In genomic region chr12:25590021-25590721, GRCh38 we compare ENCODE assay signal across 14 cellular contexts. TPM values are rescaled to one million over a fixed set of nuclear protein-coding genes. Genes with fewer than 3 reads are reported as not detected.
DNase-seq lines count a peak whose midpoint lies in the region; ATAC-seq and TF ChIP-seq lines count a peak whose summit lies in the region.
"Had no signal": no experiment of that assay in that cellular context is flagged by ENCODE, and none has a peak within 500 bp of the region (broad histone marks: within the 10 kb centered on the region; RNA-seq: fewer than 3 reads in every experiment).

No MANE protein-coding gene starts in this region.

- intact Hi-C loops in activated naive CD4-positive, alpha-beta T cell treated with anti-CD3 and anti-CD28 coated beads for 36 hours (cut with micrococcal nuclease) = no loop called here

- peaks cover 7% of the 10 kb centered on the region for H3K36me3 Mint-ChIP-seq in activated naive CD4-positive, alpha-beta T cell treated with anti-CD3 and anti-CD28 coated beads for 36 hours (ENCODE audit: low read depth)
- H3K36me3 Mint-ChIP-seq in natural killer cell treated with Interleukin-12 subunit alpha and Interleukin-12 subunit beta and Interleukin-15 and Interleukin-18, amount 100 ng/mL, for 72 hours = peaks cover 5% of the 10 kb centered on the region

- peaks cover 22% of the 10 kb centered on the region for H3K4me1 Mint-ChIP-seq in activated naive CD4-positive, alpha-beta T cell treated with anti-CD3 and anti-CD28 coated beads for 36 hours (ENCODE audit: low read depth)
- H3K4me1 Mint-ChIP-seq in natural killer cell treated with Interleukin-12 subunit alpha and Interleukin-12 subunit beta and Interleukin-15 and Interleukin-18, amount 100 ng/mL, for 72 hours (ENCODE audit: low read depth in 2 of 2) = peaks cover 13 to 36% of the 10 kb centered on the region in 2 donors
- peaks cover 29% of the 10 kb centered on the region for H3K4me1 Mint-ChIP-seq in stimulated activated naive CD8-positive, alpha-beta T cell treated with anti-CD3 and anti-CD28 coated beads, Interleukin-15, amount 100 ng/mL, for 72 hours
- H3K4me1 Mint-ChIP-seq: neural crest cell had no signal

- peaks cover 12% of the 10 kb centered on the region for H3K9me3 Mint-ChIP-seq in activated naive CD4-positive, alpha-beta T cell treated with anti-CD3 and anti-CD28 coated beads for 36 hours
- H3K9me3 Mint-ChIP-seq in natural killer cell treated with Interleukin-12 subunit alpha and Interleukin-12 subunit beta and Interleukin-15 and Interleukin-18, amount 100 ng/mL, for 72 hours = peaks cover 12% of the 10 kb centered on the region
- peaks cover 11 to 44% of the 10 kb centered on the region in 2 donors for H3K9me3 Mint-ChIP-seq in stimulated activated naive CD8-positive, alpha-beta T cell treated with anti-CD3 and anti-CD28 coated beads, Interleukin-15, amount 100 ng/mL, for 72 hours

- TF ChIP-seq CTCF in GM10266 (IDR thresholded peaks at IDR 0.05; ENCODE audit: control insufficient read depth, insufficient read depth, low read depth, missing control alignments) = no peak

- CTCF ChIA-PET in activated naive CD4-positive, alpha-beta T cell treated with anti-CD3 and anti-CD28 coated beads for 36 hours (lab: Charles Lee) = interaction anchor here (0.6 kb wide), 1 partner anchor 466 kb away, joined by 4 read pairs; no protein-coding TSS in a partner anchor

- peak overlapping the region; percentile 66 for H3K27ac Mint-ChIP-seq in activated naive CD4-positive, alpha-beta T cell treated with anti-CD3 and anti-CD28 coated beads for 36 hours
- H3K27ac Mint-ChIP-seq in natural killer cell treated with Interleukin-12 subunit alpha and Interleukin-12 subunit beta and Interleukin-15 and Interleukin-18, amount 100 ng/mL, for 72 hours = peak overlapping the region; percentile 73 to 87
- H3K27ac Mint-ChIP-seq in stimulated activated naive CD8-positive, alpha-beta T cell treated with anti-CD3 and anti-CD28 coated beads, Interleukin-15, amount 100 ng/mL, for 72 hours = peak overlapping the region; percentile 55 to 83

- peak; percentile 81 for DNase-seq in activated naive CD4-positive, alpha-beta T cell treated with anti-CD3 and anti-CD28 coated beads for 36 hours
- DNase-seq in activated naive CD4-positive, alpha-beta T cell treated with Interleukin-2 at 50 U/mL for 16 hours = no peak
- DNase-seq in activated T-cell treated with anti-CD3 and anti-CD28 coated beads for 24 hours (ENCODE audit: low read depth) (peak; percentile 22), GM10266 (ENCODE audit: extremely low spot score) (no peak)
- DNase-seq in natural killer cell treated with Interleukin-12 subunit alpha and Interleukin-12 subunit beta and Interleukin-15 and Interleukin-18, amount 100 ng/mL, for 72 hours (ENCODE audit: low spot score) = peak; percentile 70
- peak; percentile 47 to 65 for DNase-seq in stimulated activated naive CD8-positive, alpha-beta T cell treated with anti-CD3 and anti-CD28 coated beads, Interleukin-15, amount 100 ng/mL, for 72 hours
- DNase-seq: anterior cingulate cortex; DMS153; effector CD4-positive, alpha-beta T cell had no signal

- H3K4me3 Mint-ChIP-seq in activated naive CD4-positive, alpha-beta T cell treated with anti-CD3 and anti-CD28 coated beads for 36 hours = no peak overlapping the region
- H3K4me3 Mint-ChIP-seq in natural killer cell treated with Interleukin-12 subunit alpha and Interleukin-12 subunit beta and Interleukin-15 and Interleukin-18, amount 100 ng/mL, for 72 hours = peak overlapping the region; percentile 61
- peak overlapping the region; percentile 36 to 43 for H3K4me3 Mint-ChIP-seq in stimulated activated naive CD8-positive, alpha-beta T cell treated with anti-CD3 and anti-CD28 coated beads, Interleukin-15, amount 100 ng/mL, for 72 hours
- H3K4me3 Mint-ChIP-seq: neural crest cell had no signal

- H3K27me3 Mint-ChIP-seq in activated naive CD4-positive, alpha-beta T cell treated with anti-CD3 and anti-CD28 coated beads for 36 hours (ENCODE audit: low read depth) = no peaks in the 10 kb centered on the region
- no peaks in the 10 kb centered on the region for H3K27me3 Mint-ChIP-seq in natural killer cell treated with Interleukin-12 subunit alpha and Interleukin-12 subunit beta and Interleukin-15 and Interleukin-18, amount 100 ng/mL, for 72 hours
- no peaks in the 10 kb centered on the region for H3K27me3 Mint-ChIP-seq in stimulated activated naive CD8-positive, alpha-beta T cell treated with anti-CD3 and anti-CD28 coated beads, Interleukin-15, amount 100 ng/mL, for 72 hours

- ATAC-seq in natural killer cell treated with Interleukin-12 subunit alpha and Interleukin-12 subunit beta and Interleukin-15 and Interleukin-18, amount 100 ng/mL, for 72 hours = peak; percentile 86 to 89
- peak; percentile 99 for ATAC-seq in stimulated activated naive CD8-positive, alpha-beta T cell treated with anti-CD3 and anti-CD28 coated beads, Interleukin-15, amount 100 ng/mL, for 72 hours
- no peak for ATAC-seq in GM19455 (IDR thresholded peaks at IDR 0.05; ENCODE audit: unreplicated experiment)
- ATAC-seq in HG03045 (IDR thresholded peaks at IDR 0.05; ENCODE audit: unreplicated experiment) = no peak
- ATAC-seq: gastroesophageal sphincter had no signal

RNA-seq across cellular contexts. Expression of gene LMNTD1, which starts 37.1 kb away (rescaled TPM):
- total RNA-seq in activated naive CD4-positive, alpha-beta T cell treated with anti-CD3 and anti-CD28 coated beads for 36 hours = not detected
- not detected for total RNA-seq in natural killer cell treated with Interleukin-12 subunit alpha and Interleukin-12 subunit beta and Interleukin-15 and Interleukin-18, amount 100 ng/mL, for 72 hours
- total RNA-seq: neural crest cell, tibial nerve had no signal

Comparison
In these comparisons a context has a peak if more than half of its experiments do, and no peak if none do; other contexts are left out.
1. DNase-seq: peak in activated naive CD4-positive, alpha-beta T cell treated with anti-CD3 and anti-CD28 coated beads for 36 hours (single experiment), activated T-cell treated with anti-CD3 and anti-CD28 coated beads for 24 hours (single experiment), natural killer cell treated with Interleukin-12 subunit alpha and Interleukin-12 subunit beta and Interleukin-15 and Interleukin-18, amount 100 ng/mL, for 72 hours (single experiment) and stimulated activated naive CD8-positive, alpha-beta T cell treated with anti-CD3 and anti-CD28 coated beads, Interleukin-15, amount 100 ng/mL, for 72 hours (2 of 2); none in activated naive CD4-positive, alpha-beta T cell treated with Interleukin-2 at 50 U/mL for 16 hours (single experiment) and GM10266 (single experiment).
2. ATAC-seq: peak in natural killer cell treated with Interleukin-12 subunit alpha and Interleukin-12 subunit beta and Interleukin-15 and Interleukin-18, amount 100 ng/mL, for 72 hours (2 of 2) and stimulated activated naive CD8-positive, alpha-beta T cell treated with anti-CD3 and anti-CD28 coated beads, Interleukin-15, amount 100 ng/mL, for 72 hours (single experiment); none in GM19455 (single experiment) and HG03045 (single experiment).
3. Peak in every context shown above with its lines, with median percentiles within 50 percentile points of each other: H3K27ac Mint-ChIP-seq.